Comparison of ENCODE assay signal across 1 cellular context in the genomic region with DNA sequence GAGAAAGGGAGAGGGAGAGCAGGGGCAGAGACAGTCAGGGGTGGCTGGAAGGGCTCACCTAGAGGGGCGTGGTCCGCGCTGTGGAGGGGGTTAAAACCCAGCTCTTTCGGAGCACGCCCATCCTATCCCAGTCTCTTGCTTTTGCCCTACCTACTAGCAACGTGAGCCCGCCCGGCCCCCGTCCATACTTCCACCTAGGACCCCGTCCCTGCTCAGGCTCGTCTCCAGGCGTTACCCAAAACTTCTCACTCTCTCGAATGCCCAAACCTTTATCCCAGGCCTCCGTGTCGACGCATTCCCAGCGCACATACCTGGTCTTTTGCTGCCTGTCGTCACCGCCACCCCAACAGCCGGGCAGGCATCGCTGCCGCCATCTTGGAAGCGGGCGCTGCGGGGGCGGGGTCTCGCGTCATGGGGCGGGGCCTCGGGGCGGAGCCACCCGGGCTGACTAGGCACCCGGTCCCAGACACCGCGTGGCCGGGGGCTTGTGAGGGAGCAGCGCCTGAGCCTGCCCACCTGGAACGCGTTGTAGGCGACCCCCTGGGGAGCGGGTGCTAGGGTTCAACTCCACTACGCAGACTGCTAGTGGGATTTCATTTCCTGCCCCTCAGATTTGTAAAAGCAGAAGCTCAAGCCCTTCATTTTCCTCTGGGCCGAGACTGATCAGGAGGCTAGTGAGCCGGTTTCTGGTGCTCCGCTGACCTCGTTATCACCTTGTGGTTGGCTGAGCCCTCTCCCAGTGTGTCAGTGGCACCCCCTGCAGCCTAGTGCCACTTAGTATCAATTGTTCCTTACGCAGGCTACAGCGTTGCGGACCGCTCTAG.
TF ChIP-seq lines count a peak whose summit lies in the region.

B4GALT3 (minus strand) TSS at position 396 of the 824 bp plus-strand sequence. CDS start 1,447 bp downstream, outside the sequence.

TF ChIP-seq in SK-N-SH, 30 proteins besides CTCF, POLR2A, EP300 and RAD21 (continued from another document):
- no peak for TF ChIP-seq IRF3 (IDR thresholded peaks at IDR 0.05; ENCODE audit: low read depth, low read length)
- peak; percentile 91 for TF ChIP-seq MXI1 (IDR thresholded peaks at IDR 0.05; ENCODE audit: low read depth, low read length)
- TF ChIP-seq, protein P1, sequence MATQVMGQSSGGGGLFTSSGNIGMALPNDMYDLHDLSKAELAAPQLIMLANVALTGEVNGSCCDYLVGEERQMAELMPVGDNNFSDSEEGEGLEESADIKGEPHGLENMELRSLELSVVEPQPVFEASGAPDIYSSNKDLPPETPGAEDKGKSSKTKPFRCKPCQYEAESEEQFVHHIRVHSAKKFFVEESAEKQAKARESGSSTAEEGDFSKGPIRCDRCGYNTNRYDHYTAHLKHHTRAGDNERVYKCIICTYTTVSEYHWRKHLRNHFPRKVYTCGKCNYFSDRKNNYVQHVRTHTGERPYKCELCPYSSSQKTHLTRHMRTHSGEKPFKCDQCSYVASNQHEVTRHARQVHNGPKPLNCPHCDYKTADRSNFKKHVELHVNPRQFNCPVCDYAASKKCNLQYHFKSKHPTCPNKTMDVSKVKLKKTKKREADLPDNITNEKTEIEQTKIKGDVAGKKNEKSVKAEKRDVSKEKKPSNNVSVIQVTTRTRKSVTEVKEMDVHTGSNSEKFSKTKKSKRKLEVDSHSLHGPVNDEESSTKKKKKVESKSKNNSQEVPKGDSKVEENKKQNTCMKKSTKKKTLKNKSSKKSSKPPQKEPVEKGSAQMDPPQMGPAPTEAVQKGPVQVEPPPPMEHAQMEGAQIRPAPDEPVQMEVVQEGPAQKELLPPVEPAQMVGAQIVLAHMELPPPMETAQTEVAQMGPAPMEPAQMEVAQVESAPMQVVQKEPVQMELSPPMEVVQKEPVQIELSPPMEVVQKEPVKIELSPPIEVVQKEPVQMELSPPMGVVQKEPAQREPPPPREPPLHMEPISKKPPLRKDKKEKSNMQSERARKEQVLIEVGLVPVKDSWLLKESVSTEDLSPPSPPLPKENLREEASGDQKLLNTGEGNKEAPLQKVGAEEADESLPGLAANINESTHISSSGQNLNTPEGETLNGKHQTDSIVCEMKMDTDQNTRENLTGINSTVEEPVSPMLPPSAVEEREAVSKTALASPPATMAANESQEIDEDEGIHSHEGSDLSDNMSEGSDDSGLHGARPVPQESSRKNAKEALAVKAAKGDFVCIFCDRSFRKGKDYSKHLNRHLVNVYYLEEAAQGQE (IDR thresholded peaks at IDR 0.05; ENCODE audit: low read depth, low read length): peak; percentile 40; the same call in 1 of the 2 replicates
- no peak for TF ChIP-seq MEF2A (IDR thresholded peaks at IDR 0.05; ENCODE audit: borderline replicate concordance, low read depth)
- TF ChIP-seq NFIC (IDR thresholded peaks at IDR 0.05; ENCODE audit: borderline replicate concordance): no peak
- TF ChIP-seq TCF12 (IDR thresholded peaks at IDR 0.05): no peak
- TF ChIP-seq SIN3A (IDR thresholded peaks at IDR 0.05; ENCODE audit: borderline replicate concordance, low read depth, low read length): 0 out of 2 replicates have a peak, but pooled peaks have one; percentile 69
- peak; percentile 87 for TF ChIP-seq POLR2AphosphoS5 (IDR thresholded peaks at IDR 0.05; ENCODE audit: low read depth, low read length)
- TF ChIP-seq ELF1 (IDR thresholded peaks at IDR 0.05): no peak
- TF ChIP-seq RCOR1 (IDR thresholded peaks at IDR 0.05; ENCODE audit: low read length): no peak
- TF ChIP-seq EZH2phosphoT487 (IDR thresholded peaks at IDR 0.05; ENCODE audit: borderline replicate concordance, low read depth): no peak
TF ChIP-seq in SK-N-SH: peak in this region for 8.
